In genomic region chr6:90295854-90296345, GRCh38 we compare ENCODE assay signal across 8 cellular contexts. TPM values are rescaled to one million over a fixed set of nuclear protein-coding genes. Genes with fewer than 3 reads are reported as not detected.
DNase-seq lines count a peak whose midpoint lies in the region; ATAC-seq and TF ChIP-seq lines count a peak whose summit lies in the region.

No MANE protein-coding gene starts in this region.

- TF ChIP-seq CTCF in AG09309 (IDR thresholded peaks at IDR 0.05; ENCODE audit: control insufficient read depth, insufficient read depth, low read depth, low read length, missing control alignments) = no peak

- H3K9me3 ChIP-seq in aorta (ENCODE audit: control insufficient read depth, low read length) = no peaks in the 10 kb centered on the region

- TF ChIP-seq RAD21 in Ishikawa (IDR thresholded peaks at IDR 0.05; ENCODE audit: low read depth) = no peak

- H3K4me3 ChIP-seq in AG09309 (ENCODE audit: control insufficient read depth, low read depth, low read length) (peak overlapping the region; percentile 28), aorta (ENCODE audit: low read length in 2 of 2) (peak overlapping the region; percentile 22 to 86)

- H3K27ac ChIP-seq in angular gyrus (ENCODE audit: low read depth, low read length) (peak overlapping the region; percentile 42), aorta (ENCODE audit: low read depth in 1 of 2, low read length in 2 of 2) (no peak overlapping the region)

- ATAC-seq in GM19397 (IDR thresholded peaks at IDR 0.05; ENCODE audit: unreplicated experiment) (peak; percentile 41), left ventricle myocardium superior (peak; percentile 89), aorta (ENCODE audit: low FRiP score) (peak; percentile 85)

- no peak for DNase-seq in AG09309 (ENCODE audit: low read depth)
- DNase-seq in T follicular helper cell (ENCODE audit: low read depth) = peak; percentile 55
- DNase-seq in left ventricle myocardium superior = peak; percentile 83
- peak; percentile 87 for DNase-seq in posterior vena cava (ENCODE audit: low spot score)
- peak; percentile 75 to 87 for DNase-seq in aorta

- no peak for TF ChIP-seq EP300 in Ishikawa (IDR thresholded peaks at IDR 0.05; ENCODE audit: borderline replicate concordance)

- intact Hi-C loops in left ventricle myocardium superior (cut with micrococcal nuclease) = no loop called here
- intact Hi-C loops in posterior vena cava (cut with DNase I) = loop anchor here (10.0 kb wide), 2 partner anchors 69 to 321 kb away; no protein-coding TSS in a partner anchor
- intact Hi-C loops in aorta (cut with DNase I) = loop anchor here (1.0 to 5.0 kb wide), 7 partner anchors 76 to 326 kb away; no protein-coding TSS in a partner anchor

- no peaks in the 10 kb centered on the region for H3K36me3 ChIP-seq in aorta (ENCODE audit: control insufficient read depth in 1 of 2, insufficient read depth in 2 of 2, low read length in 1 of 2)

- H3K27me3 ChIP-seq in aorta (ENCODE audit: control insufficient read depth in 1 of 2, insufficient read depth in 2 of 2, low read length in 1 of 2) = no peaks in the 10 kb centered on the region

- 0 to 2% methylated on average over 17 to 59 of the region's 59 CpGs for WGBS in aorta, 2 donors

- H3K4me1 ChIP-seq in aorta (ENCODE audit: control insufficient read depth in 1 of 2, insufficient read depth in 2 of 2, low read length in 2 of 2) = peaks cover 0 to 2% of the 10 kb centered on the region in 2 donors

TF ChIP-seq in Ishikawa, 13 proteins besides CTCF, POLR2A, EP300 and RAD21:
- TF ChIP-seq YY1 (IDR thresholded peaks at IDR 0.05; ENCODE audit: low read depth) = no peak
- no peak for TF ChIP-seq TEAD4 (IDR thresholded peaks at IDR 0.05)
- TF ChIP-seq MAX (IDR thresholded peaks at IDR 0.05) = peak; percentile 73
- peak; percentile 30; the same call in 1 of the 2 replicates for TF ChIP-seq ZBTB7A (IDR thresholded peaks at IDR 0.05; ENCODE audit: low read depth)
- no peak for TF ChIP-seq REST (IDR thresholded peaks at IDR 0.05; ENCODE audit: low read depth)
- no peak for TF ChIP-seq FOXM1 (IDR thresholded peaks at IDR 0.05; ENCODE audit: borderline replicate concordance, low read depth)
- TF ChIP-seq TCF12 (IDR thresholded peaks at IDR 0.05; ENCODE audit: low read depth) = no peak; the same call in 1 of the 2 replicates
- TF ChIP-seq USF1 (IDR thresholded peaks at IDR 0.05) = no peak
- no peak for TF ChIP-seq CREB1 (IDR thresholded peaks at IDR 0.05; ENCODE audit: low read depth)

RNA-seq across cellular contexts. Expression of gene BACH2, which starts 0.7 kb away (rescaled TPM):
- total RNA-seq in left ventricle myocardium superior (1.5 TPM), posterior vena cava (1 to 10 TPM; 3.9 to 4.5 TPM), aorta (10 to 100 TPM; 11.6 to 22.2 TPM)
- polyA plus RNA-seq in aorta = under 1 TPM; 0.36 to 0.63 TPM
